Comparison of ENCODE assay signal across 8 cellular contexts in genomic region chr3:122515020-122515468, GRCh38. TPM values are rescaled to one million over a fixed set of nuclear protein-coding genes. Genes with fewer than 3 reads are reported as not detected.
DNase-seq lines count a peak whose midpoint lies in the region; ATAC-seq and TF ChIP-seq lines count a peak whose summit lies in the region.

No MANE protein-coding gene starts in this region.

- H3K4me1 ChIP-seq in MM.1S (ENCODE audit: low read length), result peaks cover 7% of the 10 kb centered on the region

- intact Hi-C loops in CD14-positive monocyte (cut with micrococcal nuclease), result loop anchor here in 1 of 2 donors (10.0 kb wide), 2 partner anchors 50 to 100 kb away; partner anchors contain the start of gene WDR5B

- DNase-seq in CD14-positive monocyte (ENCODE audit: low spot score), result no peak
- no peak for DNase-seq in MM.1S
- no peak for DNase-seq in effector memory CD8-positive, alpha-beta T cell
- DNase-seq in NAMALWA (ENCODE audit: low spot score), result no peak

- no peak for TF ChIP-seq EP300 in neural cell (conservative IDR thresholded peaks at IDR 0.05; ENCODE audit: poor library complexity, severe bottlenecking)

- peaks cover 0 to 2% (median under 1%) of the 10 kb centered on the region in 7 donors for H3K9me3 Mint-ChIP-seq in CD14-positive monocyte
- peaks cover 0 to under 1% of the 10 kb centered on the region in 2 donors for H3K9me3 Mint-ChIP-seq in effector memory CD8-positive, alpha-beta T cell

- H3K27me3 ChIP-seq in MM.1S (replicated peaks; ENCODE audit: insufficient read depth, low read length) (no peaks in the 10 kb centered on the region), neural cell (ENCODE audit: insufficient read depth, low read depth, low read length) (no peaks in the 10 kb centered on the region)

- peaks cover 36% of the 10 kb centered on the region for H3K4me1 Mint-ChIP-seq in CD14-positive monocyte
- peaks cover 27 to 36% of the 10 kb centered on the region in 2 donors for H3K4me1 Mint-ChIP-seq in effector memory CD8-positive, alpha-beta T cell (ENCODE audit: low read depth in 2 of 2)

- peak overlapping the region; percentile 88 for H3K4me2 ChIP-seq in MM.1S (ENCODE audit: low read depth, low read length)
- peak overlapping the region; percentile 73 for H3K4me2 ChIP-seq in neural cell (ENCODE audit: low read length)

- peaks cover 8% of the 10 kb centered on the region for H3F3A ChIP-seq in MM.1S (ENCODE audit: insufficient read depth, low read length)
- peaks cover 5% of the 10 kb centered on the region for H3F3A ChIP-seq in neural cell (ENCODE audit: insufficient read depth, low read length, poor library complexity, severe bottlenecking)

- H3K36me3 ChIP-seq in MM.1S (replicated peaks; ENCODE audit: insufficient read depth, low read length), result no peaks in the 10 kb centered on the region
- no peaks in the 10 kb centered on the region for H3K36me3 ChIP-seq in neural cell (ENCODE audit: insufficient read depth, low read length)

- ATAC-seq in effector memory CD8-positive, alpha-beta T cell (replicated peaks), result peak; percentile 1
- ATAC-seq in HG03378 (IDR thresholded peaks at IDR 0.05; ENCODE audit: unreplicated experiment) (no peak), GM18870 (IDR thresholded peaks at IDR 0.05; ENCODE audit: unreplicated experiment) (no peak), GM18520 (IDR thresholded peaks at IDR 0.05; ENCODE audit: unreplicated experiment) (no peak)

- H3K9ac ChIP-seq in MM.1S (ENCODE audit: low read length), result peak overlapping the region; percentile 92; the same call in 1 of the 2 replicates
- H3K9ac ChIP-seq in neural cell (ENCODE audit: low read length), result peak overlapping the region; percentile 90

- H3K4me3 Mint-ChIP-seq in CD14-positive monocyte, result peak overlapping the region; percentile 81 to 90
- peak overlapping the region; percentile 70 to 80 for H3K4me3 Mint-ChIP-seq in effector memory CD8-positive, alpha-beta T cell

- peaks cover 0 to 4% of the 10 kb centered on the region in 2 donors for H3K36me3 Mint-ChIP-seq in CD14-positive monocyte
- peaks cover 12% of the 10 kb centered on the region for H3K36me3 Mint-ChIP-seq in effector memory CD8-positive, alpha-beta T cell (ENCODE audit: insufficient read depth)

- H3K9me2 ChIP-seq in MM.1S (replicated peaks; ENCODE audit: insufficient read depth, low read length), result no peaks in the 10 kb centered on the region
- H3K9me2 ChIP-seq in neural cell (ENCODE audit: insufficient read depth, low read length), result no peaks in the 10 kb centered on the region

- H3K9me3 ChIP-seq in MM.1S (replicated peaks; ENCODE audit: insufficient read depth, low read length) (no peaks in the 10 kb centered on the region), neural cell (ENCODE audit: low read length) (no peaks in the 10 kb centered on the region)

- H4K20me1 ChIP-seq in MM.1S (ENCODE audit: insufficient read depth, low read length) (peaks cover 28% of the 10 kb centered on the region), neural cell (ENCODE audit: insufficient read depth) (peaks cover 3% of the 10 kb centered on the region)

- H3K27me3 Mint-ChIP-seq in CD14-positive monocyte (ENCODE audit: low read depth in 3 of 3), result peaks cover 0 to 3% (median 2%) of the 10 kb centered on the region in 3 donors
- no peaks in the 10 kb centered on the region for H3K27me3 Mint-ChIP-seq in effector memory CD8-positive, alpha-beta T cell

- H3K4me3 ChIP-seq in MM.1S (ENCODE audit: low read length), result peak overlapping the region; percentile 85
- peak overlapping the region; percentile 87 for H3K4me3 ChIP-seq in neural cell (ENCODE audit: low read length)

- H2AFZ ChIP-seq in MM.1S (ENCODE audit: low read length), result peak overlapping the region; percentile 76
- H2AFZ ChIP-seq in neural cell (ENCODE audit: low read depth, low read length), result peak overlapping the region; percentile 86

- peak overlapping the region; percentile 85 to 93 (median 91) for H3K27ac Mint-ChIP-seq in CD14-positive monocyte
- H3K27ac Mint-ChIP-seq in effector memory CD8-positive, alpha-beta T cell, result peak overlapping the region; percentile 51 to 92

- TF ChIP-seq CTCF in CD14-positive monocyte (IDR thresholded peaks at IDR 0.05), result no peak
- no peak for TF ChIP-seq CTCF in MM.1S (IDR thresholded peaks at IDR 0.05; ENCODE audit: low read length)
- TF ChIP-seq CTCF in neural cell (IDR thresholded peaks at IDR 0.05; ENCODE audit: poor library complexity, severe bottlenecking), result no peak

- H3K79me2 ChIP-seq in MM.1S (ENCODE audit: low read length), result peaks cover 40% of the 10 kb centered on the region
- H3K79me2 ChIP-seq in neural cell (replicated peaks; ENCODE audit: insufficient read depth, low read length), result peaks cover 37% of the 10 kb centered on the region

- peak overlapping the region; percentile 95; the same call in 1 of the 2 replicates for H3K27ac ChIP-seq in MM.1S (ENCODE audit: low read length)
- H3K27ac ChIP-seq in neural cell (ENCODE audit: low read length), result no peak overlapping the region

- no peak for TF ChIP-seq RAD21 in neural cell (conservative IDR thresholded peaks at IDR 0.05)

TF ChIP-seq in neural cell, 6 proteins besides CTCF, POLR2A, EP300 and RAD21:
- no peak for TF ChIP-seq MXI1 (conservative IDR thresholded peaks at IDR 0.05; ENCODE audit: poor library complexity, severe bottlenecking)
- TF ChIP-seq TAF1 (IDR thresholded peaks at IDR 0.05; ENCODE audit: low read depth), result no peak
- TF ChIP-seq SMC3 (conservative IDR thresholded peaks at IDR 0.05; ENCODE audit: poor library complexity), result no peak
- no peak for TF ChIP-seq REST (IDR thresholded peaks at IDR 0.05; ENCODE audit: borderline replicate concordance)
- no peak for TF ChIP-seq POLR2AphosphoS5 (IDR thresholded peaks at IDR 0.05)
- no peak for TF ChIP-seq EZH2 (IDR thresholded peaks at IDR 0.05; ENCODE audit: borderline replicate concordance, insufficient read depth, low read length, poor library complexity, severe bottlenecking)

RNA-seq across cellular contexts. Expression of gene KPNA1, which starts 0.3 kb away (rescaled TPM):
- polyA plus RNA-seq in CD14-positive monocyte (10 to 100 TPM; 38.5 to 41.2 TPM), neural cell (28.5 and 35.8 TPM in 2 replicates)
- 58.4 and 77.6 TPM in 2 replicates for polyA minus RNA-seq in neural cell

RNA-seq across cellular contexts. Expression of gene PARP9, which starts 49.1 kb away (rescaled TPM):
- polyA plus RNA-seq in CD14-positive monocyte (10 to 100 TPM; 31.4 to 43.3 TPM), neural cell (not detected in 2 replicates)
- polyA minus RNA-seq in neural cell, result not detected in 2 replicates

RNA-seq across cellular contexts. Expression of gene DTX3L, which starts 49.1 kb away (rescaled TPM):
- polyA plus RNA-seq in CD14-positive monocyte, result 10 to 100 TPM; 17.7 to 29.0 TPM
- polyA plus RNA-seq in neural cell, result not detected in 2 replicates
- polyA minus RNA-seq in neural cell, result not detected in 2 replicates

Comparison
In these comparisons a context has a peak if more than half of its experiments do, and no peak if none do; other contexts are left out.
1. RNA of gene PARP9, which starts 49.1 kb away (polyA plus RNA-seq): 31.4 to 43.3 TPM in CD14-positive monocyte; not detected in neural cell; every median in the first group is over 10 times any median in the second.
2. RNA of gene DTX3L, which starts 49.1 kb away (polyA plus RNA-seq): 17.7 to 29.0 TPM in CD14-positive monocyte; not detected in neural cell; every median in the first group is over 10 times any median in the second.